16 cellular contexts compared by ENCODE assay signal in genomic region chr11:16993495-16993894, GRCh38. TPM values are rescaled to one million over a fixed set of nuclear protein-coding genes. Genes with fewer than 3 reads are reported as not detected.
A peak's percentile ranks its signal among the peaks of the same experiment; 100 is the strongest.
DNase-seq lines count a peak whose midpoint lies in the region; ATAC-seq and TF ChIP-seq lines count a peak whose summit lies in the region.
"Had no signal": no experiment of that assay in that cellular context is flagged by ENCODE, and none has a peak within 500 bp of the region (broad histone marks: within the 10 kb centered on the region; RNA-seq: fewer than 3 reads in every experiment).

No MANE protein-coding gene starts in this region.

- H3K4me1 ChIP-seq in parathyroid adenoma = peaks cover 34% of the 10 kb centered on the region
- H3K4me1 ChIP-seq in CD8-positive, alpha-beta memory T cell (ENCODE audit: insufficient read depth, low read length) = no peaks in the 10 kb centered on the region

- ATAC-seq in HG03108 (IDR thresholded peaks at IDR 0.05; ENCODE audit: unreplicated experiment) = peak; percentile 68

- H3K9ac ChIP-seq in parathyroid adenoma = no peak overlapping the region

- no peaks in the 10 kb centered on the region for H3K36me3 Mint-ChIP-seq in CD8-positive, alpha-beta memory T cell
- H3K36me3 Mint-ChIP-seq: activated naive CD8-positive, alpha-beta T cell had no signal

- H3K27ac Mint-ChIP-seq in CD8-positive, alpha-beta memory T cell = peak overlapping the region in 1 of 8 donors; percentile 30
- H3K27ac Mint-ChIP-seq: activated naive CD8-positive, alpha-beta T cell had no signal

- no peak overlapping the region for H2AFZ ChIP-seq in parathyroid adenoma

- H3K27ac ChIP-seq in parathyroid adenoma = peak overlapping the region; percentile 87
- H3K27ac ChIP-seq in CD8-positive, alpha-beta memory T cell (ENCODE audit: low read depth, low read length) = no peak overlapping the region
- H3K27ac ChIP-seq in substantia nigra (ENCODE audit: low read depth, low read length, poor library complexity, severe bottlenecking) = no peak overlapping the region
- H3K27ac ChIP-seq: HL-60 had no signal

- H3K36me3 ChIP-seq in parathyroid adenoma (ENCODE audit: control insufficient read depth, insufficient read depth, low read length) = no peaks in the 10 kb centered on the region
- H3K36me3 ChIP-seq in CD8-positive, alpha-beta memory T cell (ENCODE audit: insufficient read depth, low read length) = no peaks in the 10 kb centered on the region

- CTCF ChIA-PET in CD8-positive, alpha-beta memory T cell (lab: Charles Lee) = no interaction called here

- H3K4me1 Mint-ChIP-seq in CD8-positive, alpha-beta memory T cell = peaks cover 0 to 1% (median 0%) of the 10 kb centered on the region in 3 donors
- H3K4me1 Mint-ChIP-seq: IgD-negative memory B cell had no signal

- no peak overlapping the region for H3K4me3 ChIP-seq in epithelial cell of proximal tubule (ENCODE audit: low read depth, low read length)
- no peak overlapping the region for H3K4me3 ChIP-seq in parathyroid adenoma (ENCODE audit: low read depth, low read length)
- no peak overlapping the region for H3K4me3 ChIP-seq in CD8-positive, alpha-beta memory T cell (ENCODE audit: low read length)
- H3K4me3 ChIP-seq: Peyer's patch had no signal

- TF ChIP-seq CTCF in epithelial cell of proximal tubule (conservative IDR thresholded peaks at IDR 0.05; ENCODE audit: low read depth, low read length) (no peak), parathyroid adenoma (IDR thresholded peaks at IDR 0.05) (no peak)

- no peak overlapping the region for H3K4me3 Mint-ChIP-seq in CD8-positive, alpha-beta memory T cell
- H3K4me3 Mint-ChIP-seq: activated naive CD8-positive, alpha-beta T cell had no signal

- POLR2A ChIA-PET in CD8-positive, alpha-beta memory T cell (lab: Charles Lee) = no interaction called here

- DNase-seq in DMS79 treated with DMSO at 0.1 percent for 48 hours (lab: John Stamatoyannopoulos, UW) = peak; percentile 60
- peak; percentile 94 for DNase-seq in epithelial cell of proximal tubule (ENCODE audit: low read depth)
- DNase-seq in CD8-positive, alpha-beta memory T cell = no peak
- DNase-seq in substantia nigra (lab: John Stamatoyannopoulos, UW) = no peak
- DNase-seq in SHP77 (lab: John Stamatoyannopoulos, UW) = no peak
- DNase-seq: hippocampal formation; MM.1S; NCI-H1436 treated with DMSO at 0.1 percent for 48 hours; NCI-H82; Peyer's patch; stimulated activated CD4-positive, alpha-beta T cell treated with anti-CD3 and anti-CD28 coated beads, Interleukin-15, amount 100 ng/mL, for 24 hours had no signal

- peaks cover 0 to 2% of the 10 kb centered on the region in 2 donors for H3K27me3 Mint-ChIP-seq in CD8-positive, alpha-beta memory T cell
- H3K27me3 Mint-ChIP-seq: activated naive CD8-positive, alpha-beta T cell had no signal

- H3K9me3 Mint-ChIP-seq in CD8-positive, alpha-beta memory T cell = no peaks in the 10 kb centered on the region
- H3K9me3 Mint-ChIP-seq: IgD-negative memory B cell had no signal

- no peaks in the 10 kb centered on the region for H3K27me3 ChIP-seq in parathyroid adenoma (ENCODE audit: control insufficient read depth, insufficient read depth, low read length)
- H3K27me3 ChIP-seq in CD8-positive, alpha-beta memory T cell (ENCODE audit: insufficient read depth, low read length, poor library complexity, severe bottlenecking) = no peaks in the 10 kb centered on the region
- H3K27me3 ChIP-seq: Peyer's patch had no signal

- H3K9me3 ChIP-seq in parathyroid adenoma (ENCODE audit: control insufficient read depth, low read length) = no peaks in the 10 kb centered on the region
- no peaks in the 10 kb centered on the region for H3K9me3 ChIP-seq in CD8-positive, alpha-beta memory T cell (ENCODE audit: low read length)
- H3K9me3 ChIP-seq: Peyer's patch had no signal

- peaks cover 14% of the 10 kb centered on the region for H3K79me2 ChIP-seq in parathyroid adenoma

- H3K4me2 ChIP-seq in parathyroid adenoma (ENCODE audit: low read length) = peak overlapping the region; percentile 9

RNA-seq across cellular contexts. Expression of gene PLEKHA7, which starts 20.7 kb away (rescaled TPM):
- total RNA-seq in epithelial cell of proximal tubule = 21.3 and 37.5 TPM in 2 replicates
- 1 to 10 TPM; 5.3 to 6.6 TPM for total RNA-seq in CD8-positive, alpha-beta memory T cell
- 4.1 TPM for polyA plus RNA-seq in CD8-positive, alpha-beta memory T cell

Comparison
In these comparisons a context has a peak if more than half of its experiments do, and no peak if none do; other contexts are left out.
1. DNase-seq: peak in DMS79 treated with DMSO at 0.1 percent for 48 hours (single experiment) and epithelial cell of proximal tubule (single experiment); none in CD8-positive, alpha-beta memory T cell (0 of 5), substantia nigra (0 of 49) and SHP77 (0 of 2).